ENCODE assay signal across 1 cellular context in the genomic region with DNA sequence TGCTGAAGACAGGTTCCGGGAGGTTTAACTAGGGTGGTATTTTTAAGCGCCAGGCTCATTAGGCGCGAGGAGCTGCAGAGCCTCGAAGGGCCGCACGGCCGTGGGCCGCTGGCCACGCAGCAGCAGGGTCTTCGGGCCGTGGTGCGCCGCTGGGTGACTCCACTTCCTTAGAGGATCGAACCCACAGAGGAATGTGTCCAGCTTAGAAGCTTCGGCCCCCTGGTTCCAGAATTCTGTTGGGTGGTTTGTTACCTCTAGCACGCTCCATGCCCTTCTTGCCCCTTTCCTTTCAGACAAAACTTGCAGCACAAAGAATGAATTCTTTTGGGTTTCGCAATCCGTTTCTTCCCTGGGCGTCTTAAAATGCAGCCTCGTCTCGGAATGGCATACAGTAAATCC.
TF ChIP-seq lines count a peak whose summit lies in the region.

No MANE protein-coding gene starts in this region.

TF ChIP-seq in K562, 482 proteins besides CTCF, POLR2A, EP300 and RAD21 (continued from another document and continues in another):
- TF ChIP-seq, protein P1, sequence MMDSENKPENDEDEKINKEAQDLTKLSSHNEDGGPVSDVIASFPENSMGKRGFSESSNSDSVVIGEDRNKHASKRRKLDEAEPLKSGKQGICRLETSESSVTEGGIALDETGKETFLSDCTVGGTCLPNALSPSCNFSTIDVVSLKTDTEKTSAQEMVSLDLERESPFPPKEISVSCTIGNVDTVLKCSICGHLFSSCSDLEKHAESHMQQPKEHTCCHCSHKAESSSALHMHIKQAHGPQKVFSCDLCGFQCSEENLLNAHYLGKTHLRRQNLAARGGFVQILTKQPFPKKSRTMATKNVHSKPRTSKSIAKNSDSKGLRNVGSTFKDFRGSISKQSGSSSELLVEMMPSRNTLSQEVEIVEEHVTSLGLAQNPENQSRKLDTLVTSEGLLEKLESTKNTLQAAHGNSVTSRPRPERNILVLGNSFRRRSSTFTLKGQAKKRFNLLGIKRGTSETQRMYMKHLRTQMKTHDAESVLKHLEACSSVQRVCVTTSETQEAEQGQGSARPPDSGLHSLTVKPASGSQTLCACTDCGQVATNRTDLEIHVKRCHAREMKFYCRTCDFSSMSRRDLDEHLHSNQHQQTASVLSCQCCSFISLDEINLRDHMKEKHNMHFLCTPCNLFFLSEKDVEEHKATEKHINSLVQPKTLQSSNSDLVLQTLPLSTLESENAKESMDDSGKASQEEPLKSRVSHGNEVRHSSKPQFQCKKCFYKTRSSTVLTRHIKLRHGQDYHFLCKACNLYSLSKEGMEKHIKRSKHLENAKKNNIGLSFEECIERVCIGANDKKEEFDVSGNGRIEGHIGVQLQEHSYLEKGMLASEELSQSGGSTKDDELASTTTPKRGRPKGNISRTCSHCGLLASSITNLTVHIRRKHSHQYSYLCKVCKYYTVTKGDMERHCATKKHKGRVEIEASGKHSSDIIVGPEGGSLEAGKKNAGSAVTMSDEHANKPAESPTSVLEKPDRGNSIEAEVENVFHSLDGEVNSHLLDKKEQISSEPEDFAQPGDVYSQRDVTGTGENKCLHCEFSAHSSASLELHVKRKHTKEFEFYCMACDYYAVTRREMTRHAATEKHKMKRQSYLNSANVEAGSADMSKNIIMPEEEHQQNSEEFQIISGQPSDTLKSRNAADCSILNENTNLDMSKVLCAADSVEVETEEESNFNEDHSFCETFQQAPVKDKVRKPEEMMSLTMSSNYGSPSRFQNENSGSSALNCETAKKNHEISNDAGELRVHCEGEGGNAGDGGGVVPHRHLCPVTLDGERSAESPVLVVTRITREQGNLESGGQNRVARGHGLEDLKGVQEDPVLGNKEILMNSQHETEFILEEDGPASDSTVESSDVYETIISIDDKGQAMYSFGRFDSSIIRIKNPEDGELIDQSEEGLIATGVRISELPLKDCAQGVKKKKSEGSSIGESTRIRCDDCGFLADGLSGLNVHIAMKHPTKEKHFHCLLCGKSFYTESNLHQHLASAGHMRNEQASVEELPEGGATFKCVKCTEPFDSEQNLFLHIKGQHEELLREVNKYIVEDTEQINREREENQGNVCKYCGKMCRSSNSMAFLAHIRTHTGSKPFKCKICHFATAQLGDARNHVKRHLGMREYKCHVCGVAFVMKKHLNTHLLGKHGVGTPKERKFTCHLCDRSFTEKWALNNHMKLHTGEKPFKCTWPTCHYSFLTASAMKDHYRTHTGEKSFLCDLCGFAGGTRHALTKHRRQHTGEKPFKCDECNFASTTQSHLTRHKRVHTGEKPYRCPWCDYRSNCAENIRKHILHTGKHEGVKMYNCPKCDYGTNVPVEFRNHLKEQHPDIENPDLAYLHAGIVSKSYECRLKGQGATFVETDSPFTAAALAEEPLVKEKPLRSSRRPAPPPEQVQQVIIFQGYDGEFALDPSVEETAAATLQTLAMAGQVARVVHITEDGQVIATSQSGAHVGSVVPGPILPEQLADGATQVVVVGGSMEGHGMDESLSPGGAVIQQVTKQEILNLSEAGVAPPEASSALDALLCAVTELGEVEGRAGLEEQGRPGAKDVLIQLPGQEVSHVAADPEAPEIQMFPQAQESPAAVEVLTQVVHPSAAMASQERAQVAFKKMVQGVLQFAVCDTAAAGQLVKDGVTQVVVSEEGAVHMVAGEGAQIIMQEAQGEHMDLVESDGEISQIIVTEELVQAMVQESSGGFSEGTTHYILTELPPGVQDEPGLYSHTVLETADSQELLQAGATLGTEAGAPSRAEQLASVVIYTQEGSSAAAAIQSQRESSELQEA (IDR thresholded peaks at IDR 0.05; ENCODE audit: low read depth): no peak
- TF ChIP-seq ZBED1 (IDR thresholded peaks at IDR 0.05) (no peak), MTA2 (IDR thresholded peaks at IDR 0.05; ENCODE audit: low read depth) (no peak), STAT5B (CRISPR knock-in tag; IDR thresholded peaks at IDR 0.05) (no peak), JUN (IDR thresholded peaks at IDR 0.05; ENCODE audit: borderline replicate concordance, low read depth, low read length) (no peak), JUN (CRISPR knock-in tag; IDR thresholded peaks at IDR 0.05; ENCODE audit: borderline replicate concordance) (no peak), ZNF134 (CRISPR knock-in tag; conservative IDR thresholded peaks at IDR 0.05) (no peak), ZNF644 (tag; IDR thresholded peaks at IDR 0.05; ENCODE audit: low read depth) (peak; percentile 25; the same call in 1 of the 2 replicates), MED1 (CRISPR knock-in tag; IDR thresholded peaks at IDR 0.05; ENCODE audit: borderline replicate concordance) (no peak), ZNF780A (CRISPR knock-in tag; IDR thresholded peaks at IDR 0.05) (no peak), BCOR (IDR thresholded peaks at IDR 0.05) (0 out of 2 replicates have a peak, but pooled peaks have one; percentile 1), RBM34 (IDR thresholded peaks at IDR 0.05; ENCODE audit: borderline replicate concordance, insufficient read depth, low read length) (no peak), POLR3A (IDR thresholded peaks at IDR 0.05; ENCODE audit: borderline replicate concordance, extremely low read depth, insufficient read depth, insufficient read length) (no peak), NFIC (IDR thresholded peaks at IDR 0.05) (no peak), RBM15 (IDR thresholded peaks at IDR 0.05; ENCODE audit: insufficient read depth, low read length) (no peak)
- TF ChIP-seq, protein P2, sequence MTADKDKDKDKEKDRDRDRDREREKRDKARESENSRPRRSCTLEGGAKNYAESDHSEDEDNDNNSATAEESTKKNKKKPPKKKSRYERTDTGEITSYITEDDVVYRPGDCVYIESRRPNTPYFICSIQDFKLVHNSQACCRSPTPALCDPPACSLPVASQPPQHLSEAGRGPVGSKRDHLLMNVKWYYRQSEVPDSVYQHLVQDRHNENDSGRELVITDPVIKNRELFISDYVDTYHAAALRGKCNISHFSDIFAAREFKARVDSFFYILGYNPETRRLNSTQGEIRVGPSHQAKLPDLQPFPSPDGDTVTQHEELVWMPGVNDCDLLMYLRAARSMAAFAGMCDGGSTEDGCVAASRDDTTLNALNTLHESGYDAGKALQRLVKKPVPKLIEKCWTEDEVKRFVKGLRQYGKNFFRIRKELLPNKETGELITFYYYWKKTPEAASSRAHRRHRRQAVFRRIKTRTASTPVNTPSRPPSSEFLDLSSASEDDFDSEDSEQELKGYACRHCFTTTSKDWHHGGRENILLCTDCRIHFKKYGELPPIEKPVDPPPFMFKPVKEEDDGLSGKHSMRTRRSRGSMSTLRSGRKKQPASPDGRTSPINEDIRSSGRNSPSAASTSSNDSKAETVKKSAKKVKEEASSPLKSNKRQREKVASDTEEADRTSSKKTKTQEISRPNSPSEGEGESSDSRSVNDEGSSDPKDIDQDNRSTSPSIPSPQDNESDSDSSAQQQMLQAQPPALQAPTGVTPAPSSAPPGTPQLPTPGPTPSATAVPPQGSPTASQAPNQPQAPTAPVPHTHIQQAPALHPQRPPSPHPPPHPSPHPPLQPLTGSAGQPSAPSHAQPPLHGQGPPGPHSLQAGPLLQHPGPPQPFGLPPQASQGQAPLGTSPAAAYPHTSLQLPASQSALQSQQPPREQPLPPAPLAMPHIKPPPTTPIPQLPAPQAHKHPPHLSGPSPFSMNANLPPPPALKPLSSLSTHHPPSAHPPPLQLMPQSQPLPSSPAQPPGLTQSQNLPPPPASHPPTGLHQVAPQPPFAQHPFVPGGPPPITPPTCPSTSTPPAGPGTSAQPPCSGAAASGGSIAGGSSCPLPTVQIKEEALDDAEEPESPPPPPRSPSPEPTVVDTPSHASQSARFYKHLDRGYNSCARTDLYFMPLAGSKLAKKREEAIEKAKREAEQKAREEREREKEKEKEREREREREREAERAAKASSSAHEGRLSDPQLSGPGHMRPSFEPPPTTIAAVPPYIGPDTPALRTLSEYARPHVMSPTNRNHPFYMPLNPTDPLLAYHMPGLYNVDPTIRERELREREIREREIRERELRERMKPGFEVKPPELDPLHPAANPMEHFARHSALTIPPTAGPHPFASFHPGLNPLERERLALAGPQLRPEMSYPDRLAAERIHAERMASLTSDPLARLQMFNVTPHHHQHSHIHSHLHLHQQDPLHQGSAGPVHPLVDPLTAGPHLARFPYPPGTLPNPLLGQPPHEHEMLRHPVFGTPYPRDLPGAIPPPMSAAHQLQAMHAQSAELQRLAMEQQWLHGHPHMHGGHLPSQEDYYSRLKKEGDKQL (CRISPR knock-in tag; IDR thresholded peaks at IDR 0.05; ENCODE audit: borderline replicate concordance): 0 out of 2 replicates have a peak, but pooled peaks have one; percentile 55
- TF ChIP-seq, protein P3, sequence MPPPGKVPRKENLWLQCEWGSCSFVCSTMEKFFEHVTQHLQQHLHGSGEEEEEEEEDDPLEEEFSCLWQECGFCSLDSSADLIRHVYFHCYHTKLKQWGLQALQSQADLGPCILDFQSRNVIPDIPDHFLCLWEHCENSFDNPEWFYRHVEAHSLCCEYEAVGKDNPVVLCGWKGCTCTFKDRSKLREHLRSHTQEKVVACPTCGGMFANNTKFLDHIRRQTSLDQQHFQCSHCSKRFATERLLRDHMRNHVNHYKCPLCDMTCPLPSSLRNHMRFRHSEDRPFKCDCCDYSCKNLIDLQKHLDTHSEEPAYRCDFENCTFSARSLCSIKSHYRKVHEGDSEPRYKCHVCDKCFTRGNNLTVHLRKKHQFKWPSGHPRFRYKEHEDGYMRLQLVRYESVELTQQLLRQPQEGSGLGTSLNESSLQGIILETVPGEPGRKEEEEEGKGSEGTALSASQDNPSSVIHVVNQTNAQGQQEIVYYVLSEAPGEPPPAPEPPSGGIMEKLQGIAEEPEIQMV (tag; conservative IDR thresholded peaks at IDR 0.05; ENCODE audit: low read depth): no peak
- TF ChIP-seq, protein P4, sequence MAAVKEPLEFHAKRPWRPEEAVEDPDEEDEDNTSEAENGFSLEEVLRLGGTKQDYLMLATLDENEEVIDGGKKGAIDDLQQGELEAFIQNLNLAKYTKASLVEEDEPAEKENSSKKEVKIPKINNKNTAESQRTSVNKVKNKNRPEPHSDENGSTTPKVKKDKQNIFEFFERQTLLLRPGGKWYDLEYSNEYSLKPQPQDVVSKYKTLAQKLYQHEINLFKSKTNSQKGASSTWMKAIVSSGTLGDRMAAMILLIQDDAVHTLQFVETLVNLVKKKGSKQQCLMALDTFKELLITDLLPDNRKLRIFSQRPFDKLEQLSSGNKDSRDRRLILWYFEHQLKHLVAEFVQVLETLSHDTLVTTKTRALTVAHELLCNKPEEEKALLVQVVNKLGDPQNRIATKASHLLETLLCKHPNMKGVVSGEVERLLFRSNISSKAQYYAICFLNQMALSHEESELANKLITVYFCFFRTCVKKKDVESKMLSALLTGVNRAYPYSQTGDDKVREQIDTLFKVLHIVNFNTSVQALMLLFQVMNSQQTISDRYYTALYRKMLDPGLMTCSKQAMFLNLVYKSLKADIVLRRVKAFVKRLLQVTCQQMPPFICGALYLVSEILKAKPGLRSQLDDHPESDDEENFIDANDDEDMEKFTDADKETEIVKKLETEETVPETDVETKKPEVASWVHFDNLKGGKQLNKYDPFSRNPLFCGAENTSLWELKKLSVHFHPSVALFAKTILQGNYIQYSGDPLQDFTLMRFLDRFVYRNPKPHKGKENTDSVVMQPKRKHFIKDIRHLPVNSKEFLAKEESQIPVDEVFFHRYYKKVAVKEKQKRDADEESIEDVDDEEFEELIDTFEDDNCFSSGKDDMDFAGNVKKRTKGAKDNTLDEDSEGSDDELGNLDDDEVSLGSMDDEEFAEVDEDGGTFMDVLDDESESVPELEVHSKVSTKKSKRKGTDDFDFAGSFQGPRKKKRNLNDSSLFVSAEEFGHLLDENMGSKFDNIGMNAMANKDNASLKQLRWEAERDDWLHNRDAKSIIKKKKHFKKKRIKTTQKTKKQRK (IDR thresholded peaks at IDR 0.05; ENCODE audit: borderline replicate concordance, low read depth, low read length): no peak
- TF ChIP-seq, protein P5, sequence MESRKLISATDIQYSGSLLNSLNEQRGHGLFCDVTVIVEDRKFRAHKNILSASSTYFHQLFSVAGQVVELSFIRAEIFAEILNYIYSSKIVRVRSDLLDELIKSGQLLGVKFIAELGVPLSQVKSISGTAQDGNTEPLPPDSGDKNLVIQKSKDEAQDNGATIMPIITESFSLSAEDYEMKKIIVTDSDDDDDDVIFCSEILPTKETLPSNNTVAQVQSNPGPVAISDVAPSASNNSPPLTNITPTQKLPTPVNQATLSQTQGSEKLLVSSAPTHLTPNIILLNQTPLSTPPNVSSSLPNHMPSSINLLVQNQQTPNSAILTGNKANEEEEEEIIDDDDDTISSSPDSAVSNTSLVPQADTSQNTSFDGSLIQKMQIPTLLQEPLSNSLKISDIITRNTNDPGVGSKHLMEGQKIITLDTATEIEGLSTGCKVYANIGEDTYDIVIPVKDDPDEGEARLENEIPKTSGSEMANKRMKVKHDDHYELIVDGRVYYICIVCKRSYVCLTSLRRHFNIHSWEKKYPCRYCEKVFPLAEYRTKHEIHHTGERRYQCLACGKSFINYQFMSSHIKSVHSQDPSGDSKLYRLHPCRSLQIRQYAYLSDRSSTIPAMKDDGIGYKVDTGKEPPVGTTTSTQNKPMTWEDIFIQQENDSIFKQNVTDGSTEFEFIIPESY (CRISPR knock-in tag; IDR thresholded peaks at IDR 0.05): peak; percentile 37; the same call in 1 of the 2 replicates
- TF ChIP-seq, protein P6, sequence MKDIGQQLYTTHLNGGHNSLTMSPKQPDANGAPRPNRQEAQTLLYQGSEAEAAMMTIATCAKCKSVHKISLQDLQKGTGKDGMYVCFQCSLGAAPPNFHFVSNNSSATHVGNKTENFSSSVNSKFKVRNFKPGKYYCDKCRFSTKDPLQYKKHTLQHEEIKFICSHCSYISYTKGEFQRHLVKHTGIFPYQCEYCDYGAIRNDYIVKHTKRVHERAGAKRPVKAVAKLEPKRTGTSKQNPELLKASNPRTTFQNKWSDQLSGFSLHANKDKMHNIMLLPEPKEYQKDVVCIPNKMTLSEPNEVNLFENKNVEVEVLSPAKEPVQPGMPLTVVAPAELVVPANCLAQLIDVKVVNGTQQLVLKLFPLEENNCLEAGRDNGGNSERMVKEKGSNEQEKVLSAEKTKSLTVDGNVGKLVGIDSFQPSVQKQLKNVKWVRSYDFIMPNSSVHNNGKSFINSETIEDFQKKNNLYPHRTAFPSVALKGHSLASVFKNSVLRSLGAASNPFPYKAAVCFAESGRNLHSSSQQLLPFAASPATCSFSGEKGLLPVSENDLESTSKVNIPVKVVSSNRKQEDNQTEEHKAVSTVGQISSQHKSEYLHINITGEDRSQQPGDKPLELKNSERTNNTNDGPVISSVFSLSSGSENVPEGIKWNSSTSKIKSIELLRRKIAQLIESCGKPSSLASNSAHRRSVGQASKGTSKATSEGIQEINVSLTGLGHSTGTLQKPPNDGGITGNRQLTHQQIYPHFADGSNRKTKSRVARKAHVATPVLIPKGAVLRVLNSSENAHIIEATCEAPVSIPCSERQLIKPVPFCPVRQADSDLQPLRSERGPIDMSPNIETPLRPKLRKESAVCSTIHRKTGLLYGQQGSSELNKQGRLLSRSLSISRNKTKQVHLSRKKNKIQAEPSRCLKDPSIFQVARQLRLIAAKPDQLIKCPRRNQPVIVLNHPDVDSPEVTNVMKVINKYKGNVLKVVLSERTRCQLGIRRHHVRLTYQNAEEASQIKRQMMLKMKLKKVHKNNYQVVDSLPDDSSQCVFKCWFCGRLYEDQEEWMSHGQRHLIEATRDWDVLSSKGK (CRISPR knock-in tag; IDR thresholded peaks at IDR 0.05): no peak
